Comparison of ENCODE assay signal across 22 cellular contexts in the genomic region with DNA sequence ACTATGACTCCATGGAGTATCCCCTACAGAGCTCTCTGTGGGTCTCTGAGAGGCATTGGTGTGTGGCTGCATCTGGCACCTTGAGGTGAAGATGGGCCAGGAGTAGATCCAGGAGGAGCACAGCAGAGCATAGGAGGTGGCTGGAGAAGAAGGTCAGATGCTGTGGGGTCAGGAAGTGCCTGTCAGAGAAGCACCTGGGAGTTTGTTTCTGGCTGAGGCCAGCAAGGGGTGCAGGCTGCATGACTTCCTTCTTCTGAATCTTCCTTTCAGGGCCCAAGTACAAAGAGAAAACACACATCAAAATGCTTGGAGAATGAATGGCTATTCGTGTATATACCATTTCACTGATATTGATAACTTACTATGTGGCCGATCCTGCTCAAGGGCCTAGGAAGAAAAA. TPM values are rescaled to one million over a fixed set of nuclear protein-coding genes. Genes with fewer than 3 reads are reported as not detected.
A peak's percentile ranks its signal among the peaks of the same experiment; 100 is the strongest.
DNase-seq lines count a peak whose midpoint lies in the region; ATAC-seq and TF ChIP-seq lines count a peak whose summit lies in the region.
"Had no signal": no experiment of that assay in that cellular context is flagged by ENCODE, and none has a peak within 500 bp of the region (broad histone marks: within the 10 kb centered on the region; RNA-seq: fewer than 3 reads in every experiment).

No MANE protein-coding gene starts in this region.

- no peaks in the 10 kb centered on the region for H3K36me3 Mint-ChIP-seq in activated naive CD4-positive, alpha-beta T cell treated with anti-CD3 and anti-CD28 coated beads for 36 hours (ENCODE audit: low read depth)
- no peaks in the 10 kb centered on the region for H3K36me3 Mint-ChIP-seq in activated naive CD4-positive, alpha-beta T cell treated with anti-CD3 and anti-CD28 coated beads, Interleukin-2, amount 10 ng/mL, durations not matched to agents 7 days and 5 days
- peaks cover 9% of the 10 kb centered on the region for H3K36me3 Mint-ChIP-seq in glutamatergic neuron (ENCODE audit: unreplicated experiment)

- H3K4me1 Mint-ChIP-seq in activated naive CD4-positive, alpha-beta T cell treated with anti-CD3 and anti-CD28 coated beads for 36 hours (ENCODE audit: low read depth), result peaks cover 23% of the 10 kb centered on the region
- peaks cover 4% of the 10 kb centered on the region for H3K4me1 Mint-ChIP-seq in activated naive CD4-positive, alpha-beta T cell treated with anti-CD3 and anti-CD28 coated beads, Interleukin-2, amount 10 ng/mL, durations not matched to agents 7 days and 5 days
- no peaks in the 10 kb centered on the region for H3K4me1 Mint-ChIP-seq in glutamatergic neuron (ENCODE audit: low read depth, unreplicated experiment)

- peak; percentile 21 for DNase-seq in activated naive CD4-positive, alpha-beta T cell treated with anti-CD3 and anti-CD28 coated beads for 36 hours
- DNase-seq in activated naive CD4-positive, alpha-beta T cell treated with anti-CD3 and anti-CD28 coated beads, Interleukin-2, amount 10 ng/mL, durations not matched to agents 7 days and 5 days, result no peak
- DNase-seq in SKM-1 (lab: John Stamatoyannopoulos, UW; ENCODE audit: unreplicated experiment) (peak; percentile 17), foreskin fibroblast (no peak), globus pallidus (ENCODE audit: low spot score) (no peak), glutamatergic neuron (no peak)
- DNase-seq: activated CD4-positive, alpha-beta T cell treated with anti-CD3 and anti-CD28 coated beads for 1 hour; activated effector memory CD4-positive, alpha-beta T cell treated with anti-CD3 and anti-CD28 coated beads, Interleukin-2, amount 50 U/mL, for 16 hours; amniotic stem cell; left lung; NCI-H1105; NCI-H2107; NCI-H526; occipital lobe; stimulated activated CD4-positive, alpha-beta T cell treated with anti-CD3 and anti-CD28 coated beads, Interleukin-12 subunit alpha, Interleukin-12 subunit beta, amount 100 ng/mL, for 4 hours had no signal

- no peaks in the 10 kb centered on the region for H3K27me3 ChIP-seq in neutrophil
- H3K27me3 ChIP-seq: left lung, suprapubic skin had no signal

- H3K4me3 Mint-ChIP-seq in activated naive CD4-positive, alpha-beta T cell treated with anti-CD3 and anti-CD28 coated beads for 36 hours, result no peak overlapping the region
- H3K4me3 Mint-ChIP-seq in activated naive CD4-positive, alpha-beta T cell treated with anti-CD3 and anti-CD28 coated beads, Interleukin-2, amount 10 ng/mL, durations not matched to agents 7 days and 5 days, result no peak overlapping the region
- no peak overlapping the region for H3K4me3 Mint-ChIP-seq in glutamatergic neuron (ENCODE audit: unreplicated experiment)

- TF ChIP-seq CTCF in neutrophil (IDR thresholded peaks at IDR 0.05) (no peak), foreskin fibroblast (IDR thresholded peaks at IDR 0.05; ENCODE audit: low read depth, low read length) (no peak), glutamatergic neuron (IDR thresholded peaks at IDR 0.05; ENCODE audit: partially characterized antibody, unreplicated experiment) (no peak)

- no peak overlapping the region for H3K4me3 ChIP-seq in neutrophil (ENCODE audit: low read depth in 1 of 2, low read length in 1 of 2)
- H3K4me3 ChIP-seq in foreskin fibroblast (ENCODE audit: low read depth in 1 of 2, low read length in 2 of 2), result no peak overlapping the region
- H3K4me3 ChIP-seq: gastroesophageal sphincter, left lung, suprapubic skin had no signal

- no peak overlapping the region for H3K27ac Mint-ChIP-seq in activated naive CD4-positive, alpha-beta T cell treated with anti-CD3 and anti-CD28 coated beads for 36 hours
- H3K27ac Mint-ChIP-seq in activated naive CD4-positive, alpha-beta T cell treated with anti-CD3 and anti-CD28 coated beads, Interleukin-2, amount 10 ng/mL, durations not matched to agents 7 days and 5 days, result no peak overlapping the region
- no peak overlapping the region for H3K27ac Mint-ChIP-seq in glutamatergic neuron (ENCODE audit: unreplicated experiment)

- H3K27ac ChIP-seq in neutrophil, result peak overlapping the region; percentile 80
- H3K27ac ChIP-seq: gastroesophageal sphincter, KMS-11, suprapubic skin had no signal

- CTCF ChIA-PET in activated naive CD4-positive, alpha-beta T cell treated with anti-CD3 and anti-CD28 coated beads for 36 hours (lab: Charles Lee), result no interaction called here
- CTCF ChIA-PET in activated naive CD4-positive, alpha-beta T cell treated with anti-CD3 and anti-CD28 coated beads, Interleukin-2, amount 10 ng/mL, durations not matched to agents 7 days and 5 days (lab: Charles Lee), result interaction anchor here (0.9 to 1.4 kb wide), 2 partner anchors 9 to 118 kb away, joined by 3 read pairs; no protein-coding TSS in a partner anchor

- H3K27me3 Mint-ChIP-seq in activated naive CD4-positive, alpha-beta T cell treated with anti-CD3 and anti-CD28 coated beads for 36 hours (ENCODE audit: low read depth), result no peaks in the 10 kb centered on the region
- H3K27me3 Mint-ChIP-seq in activated naive CD4-positive, alpha-beta T cell treated with anti-CD3 and anti-CD28 coated beads, Interleukin-2, amount 10 ng/mL, durations not matched to agents 7 days and 5 days, result peaks cover 4% of the 10 kb centered on the region
- no peaks in the 10 kb centered on the region for H3K27me3 Mint-ChIP-seq in glutamatergic neuron (ENCODE audit: unreplicated experiment)

- intact Hi-C loops in activated naive CD4-positive, alpha-beta T cell treated with anti-CD3 and anti-CD28 coated beads for 36 hours (cut with micrococcal nuclease), result loop anchor here (1.0 kb wide), 3 partner anchors 40 to 118 kb away; no protein-coding TSS in a partner anchor

- H3K4me1 ChIP-seq in neutrophil (ENCODE audit: control insufficient read depth in 1 of 2, insufficient read depth in 1 of 2, low read depth in 1 of 2, low read length in 1 of 2), result peaks cover 31 to 34% of the 10 kb centered on the region in 2 experiments

- peak; percentile 32 for ATAC-seq in GM21447 (IDR thresholded peaks at IDR 0.05; ENCODE audit: unreplicated experiment)

- no peaks in the 10 kb centered on the region for H3K9me3 Mint-ChIP-seq in activated naive CD4-positive, alpha-beta T cell treated with anti-CD3 and anti-CD28 coated beads for 36 hours
- H3K9me3 Mint-ChIP-seq in activated naive CD4-positive, alpha-beta T cell treated with anti-CD3 and anti-CD28 coated beads, Interleukin-2, amount 10 ng/mL, durations not matched to agents 7 days and 5 days, result no peaks in the 10 kb centered on the region
- H3K9me3 Mint-ChIP-seq in glutamatergic neuron (ENCODE audit: unreplicated experiment), result peaks cover 3% of the 10 kb centered on the region

- no peaks in the 10 kb centered on the region for H3K9me3 ChIP-seq in neutrophil
- H3K9me3 ChIP-seq: gastroesophageal sphincter, left lung, suprapubic skin had no signal

- H3K36me3 ChIP-seq in neutrophil, result no peaks in the 10 kb centered on the region
- H3K36me3 ChIP-seq: gastroesophageal sphincter, left lung, suprapubic skin had no signal

RNA-seq across cellular contexts. Expression of a gene that starts 39.0 kb away (rescaled TPM):
- 10 to 100 TPM; 13.4 to 16.4 TPM for total RNA-seq in activated naive CD4-positive, alpha-beta T cell treated with anti-CD3 and anti-CD28 coated beads for 36 hours
- 2.6 TPM for total RNA-seq in glutamatergic neuron (ENCODE audit: unreplicated experiment)

RNA-seq across cellular contexts. Expression of a gene that starts 53.2 kb away (rescaled TPM):
- total RNA-seq in activated naive CD4-positive, alpha-beta T cell treated with anti-CD3 and anti-CD28 coated beads for 36 hours, result not detected
- total RNA-seq in glutamatergic neuron (ENCODE audit: unreplicated experiment), result not detected
- total RNA-seq: Daoy, esophagus mucosa, gastroesophageal sphincter, left lung, suprapubic skin had no signal

Comparison
In these comparisons a context has a peak if more than half of its experiments do, and no peak if none do; other contexts are left out.
1. DNase-seq: peak in activated naive CD4-positive, alpha-beta T cell treated with anti-CD3 and anti-CD28 coated beads for 36 hours (single experiment) and SKM-1 (single experiment); none in activated naive CD4-positive, alpha-beta T cell treated with anti-CD3 and anti-CD28 coated beads, Interleukin-2, amount 10 ng/mL, durations not matched to agents 7 days and 5 days (single experiment), foreskin fibroblast (0 of 2), globus pallidus (single experiment) and glutamatergic neuron (single experiment).